Comparison of ENCODE assay signal across 19 cellular contexts in genomic region chr18:48312066-48312465, GRCh38.
"Had no signal": no experiment of that assay in that cellular context is flagged by ENCODE, and none has a peak within 500 bp of the region (broad histone marks: within the 10 kb centered on the region; RNA-seq: fewer than 3 reads in every experiment).

No MANE protein-coding gene starts in this region.

- ATAC-seq: activated CD8-positive, alpha-beta T cell treated with anti-CD3 and anti-CD28 coated beads for 36 hours; heart right ventricle; left cardiac atrium had no signal

- H3K4me1 ChIP-seq: adrenal gland had no signal

- H3K9me3 ChIP-seq: adrenal gland, heart right ventricle, suprapubic skin, transverse colon, vagina had no signal

- H3K4me3 ChIP-seq: adrenal gland, coronary artery, heart right ventricle, suprapubic skin, transverse colon, vagina had no signal

- H3K27ac Mint-ChIP-seq: activated CD4-positive, alpha-beta T cell treated with anti-CD3 and anti-CD28 coated beads, Interleukin-2, amount 10 ng/mL, durations not matched to agents 7 days and 5 days; activated CD8-positive, alpha-beta T cell treated with anti-CD3 and anti-CD28 coated beads for 36 hours; activated naive CD8-positive, alpha-beta T cell; activated T-helper 1 cell treated with anti-CD3 and anti-CD28 coated beads, Interleukin-12 subunit alpha, Interleukin-12 subunit beta, Interleukin-2, Interleukin-4 antibody, amounts not matched to agents 30 ng/mL and 10 ng/mL and 1 ng/mL, durations not matched to agents 14 hours and 24 hours and 36 hours; memory B cell; stimulated activated naive CD8-positive, alpha-beta T cell treated with anti-CD3 and anti-CD28 coated beads, Interleukin-15, Interleukin-2, amounts not matched to agents 100 ng/mL and 50 ng/mL, for 24 hours had no signal

- H3K27me3 Mint-ChIP-seq: activated CD8-positive, alpha-beta T cell treated with anti-CD3 and anti-CD28 coated beads for 36 hours; activated naive CD8-positive, alpha-beta T cell; stimulated activated naive CD8-positive, alpha-beta T cell treated with anti-CD3 and anti-CD28 coated beads, Interleukin-15, Interleukin-2, amounts not matched to agents 100 ng/mL and 50 ng/mL, for 24 hours had no signal

- H3K36me3 Mint-ChIP-seq: activated naive CD8-positive, alpha-beta T cell; memory B cell had no signal

- H3K27ac ChIP-seq: adrenal gland, coronary artery, heart right ventricle, suprapubic skin, transverse colon, vagina, WERI-Rb-1 had no signal

- H3K4me1 Mint-ChIP-seq: activated CD4-positive, alpha-beta T cell treated with anti-CD3 and anti-CD28 coated beads, Interleukin-2, amount 10 ng/mL, durations not matched to agents 7 days and 5 days; memory B cell had no signal

- H3K9me3 Mint-ChIP-seq: activated CD4-positive, alpha-beta T cell treated with anti-CD3 and anti-CD28 coated beads, Interleukin-2, amount 10 ng/mL, durations not matched to agents 7 days and 5 days; activated CD8-positive, alpha-beta T cell treated with anti-CD3 and anti-CD28 coated beads for 36 hours; activated T-helper 1 cell treated with anti-CD3 and anti-CD28 coated beads, Interleukin-12 subunit alpha, Interleukin-12 subunit beta, Interleukin-2, Interleukin-4 antibody, amounts not matched to agents 30 ng/mL and 10 ng/mL and 1 ng/mL, durations not matched to agents 14 hours and 24 hours and 36 hours; memory B cell; stimulated activated naive CD8-positive, alpha-beta T cell treated with anti-CD3 and anti-CD28 coated beads, Interleukin-15, Interleukin-2, amounts not matched to agents 100 ng/mL and 50 ng/mL, for 24 hours had no signal

- H3K27me3 ChIP-seq: adrenal gland, heart right ventricle, suprapubic skin, transverse colon, vagina had no signal

- DNase-seq: activated CD4-positive, alpha-beta T cell treated with anti-CD3 and anti-CD28 coated beads, Interleukin-2, amount 10 ng/mL, durations not matched to agents 7 days and 5 days; activated CD4-positive, CD25-positive, alpha-beta regulatory T cell treated with anti-CD3 and anti-CD28 coated beads, Interleukin-2, amount 50 U/mL, for 72 hours; activated CD8-positive, alpha-beta T cell treated with anti-CD3 and anti-CD28 coated beads for 36 hours; adrenal gland; cerebellar nuclear complex; heart right ventricle; islet precursor cell; left cardiac atrium; occipital lobe; stimulated activated CD4-positive, alpha-beta T cell treated with anti-CD3 and anti-CD28 coated beads, Interleukin-4, amount 100 ng/mL, for 4 hours; transverse colon; WERI-Rb-1 had no signal

- H3K4me3 Mint-ChIP-seq: activated CD4-positive, alpha-beta T cell treated with anti-CD3 and anti-CD28 coated beads, Interleukin-2, amount 10 ng/mL, durations not matched to agents 7 days and 5 days; activated CD8-positive, alpha-beta T cell treated with anti-CD3 and anti-CD28 coated beads for 36 hours; activated naive CD8-positive, alpha-beta T cell; activated T-helper 1 cell treated with anti-CD3 and anti-CD28 coated beads, Interleukin-12 subunit alpha, Interleukin-12 subunit beta, Interleukin-2, Interleukin-4 antibody, amounts not matched to agents 30 ng/mL and 10 ng/mL and 1 ng/mL, durations not matched to agents 14 hours and 24 hours and 36 hours; memory B cell; stimulated activated naive CD8-positive, alpha-beta T cell treated with anti-CD3 and anti-CD28 coated beads, Interleukin-15, Interleukin-2, amounts not matched to agents 100 ng/mL and 50 ng/mL, for 24 hours had no signal

- H3K36me3 ChIP-seq: adrenal gland, heart right ventricle, suprapubic skin, transverse colon, vagina, WERI-Rb-1 had no signal
